In the genomic region with DNA sequence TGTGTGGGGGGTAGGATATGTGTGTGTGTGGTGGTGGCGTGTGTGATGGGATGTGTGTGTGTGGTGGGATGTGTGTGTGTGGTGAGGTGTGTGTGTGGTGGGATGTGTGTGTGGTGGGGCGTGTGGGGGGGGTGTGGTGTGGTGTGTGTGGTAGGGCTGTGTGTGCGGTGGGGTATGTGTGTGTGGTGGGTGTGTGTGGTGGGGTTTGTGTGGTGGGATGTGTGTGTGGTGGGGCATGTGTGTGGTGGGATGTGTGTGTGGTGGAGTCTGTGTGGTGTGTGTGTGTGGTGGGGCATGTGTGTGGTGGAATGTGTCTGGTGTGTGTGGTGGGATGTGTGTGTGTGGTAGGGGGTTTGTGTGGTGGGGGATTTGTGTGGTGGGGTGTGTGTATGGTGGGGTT, we compare ENCODE assay signal across 1 cellular context.
TF ChIP-seq lines count a peak whose summit lies in the region.

No MANE protein-coding gene starts in this region.

TF ChIP-seq in IMR-90, 13 proteins besides CTCF, POLR2A, EP300 and RAD21 (continued from another document):
- TF ChIP-seq MXI1 (IDR thresholded peaks at IDR 0.05; ENCODE audit: borderline replicate concordance, low read depth, low read length), result no peak
